ENCODE assay signal across 32 cellular contexts in genomic region chr5:175102717-175103116, GRCh38.
DNase-seq lines count a peak whose midpoint lies in the region; ATAC-seq, FAIRE-seq and TF ChIP-seq lines count a peak whose summit lies in the region.
"Had no signal": no experiment of that assay in that cellular context is flagged by ENCODE, and none has a peak within 500 bp of the region (broad histone marks: within the 10 kb centered on the region; RNA-seq: fewer than 3 reads in every experiment).

No MANE protein-coding gene starts in this region.

- H3K9me3 ChIP-seq in HEK293 (ENCODE audit: control insufficient read depth, insufficient read depth, low read depth, low read length) (no peaks in the 10 kb centered on the region), K562 (replicated peaks; ENCODE audit: control insufficient read depth, insufficient read depth, low read depth, low read length) (no peaks in the 10 kb centered on the region), H1 (ENCODE audit: insufficient read depth in 2 of 2, low read depth in 1 of 2, low read length in 1 of 2) (no peaks in the 10 kb centered on the region)
- H3K9me3 ChIP-seq: A549; BE2C; BLaER1; BLaER1 treated with 17β-estradiol and CSF1 and Interleukin-3, amounts not matched to agents 10 nM and 100 nM; Caco-2 had no signal

- H3K4me2 ChIP-seq in K562 (ENCODE audit: insufficient read depth, low read length) (no peak overlapping the region), H1 (ENCODE audit: insufficient read depth in 1 of 2, low read depth in 2 of 2, low read length in 2 of 2) (no peak overlapping the region)
- H3K4me2 ChIP-seq: A549; BLaER1; BLaER1 treated with 17β-estradiol and CSF1 and Interleukin-3, amounts not matched to agents 10 nM and 100 nM had no signal

- TF ChIP-seq CTCF in HEK293 (tag by site-specific recombination; IDR thresholded peaks at IDR 0.05) = no peak
- no peak for TF ChIP-seq CTCF in K562 (IDR thresholded peaks at IDR 0.05 in 2 of 3, conservative IDR thresholded peaks at IDR 0.05 in 1 of 3; ENCODE audit: insufficient read depth in 2 of 3, low read depth in 1 of 3, low read length in 3 of 3)
- no peak for TF ChIP-seq CTCF in H1 (IDR thresholded peaks at IDR 0.05; ENCODE audit: control extremely low read depth in 1 of 3, insufficient read depth in 1 of 3, low read depth in 1 of 3, low read length in 3 of 3)
- TF ChIP-seq CTCF in brain microvascular endothelial cell (IDR thresholded peaks at IDR 0.05; ENCODE audit: low read depth, low read length, missing control alignments) = no peak

- no peak overlapping the region for H2BK15ac ChIP-seq in H1 (ENCODE audit: low read length)

- H3K9me1 ChIP-seq in K562 (ENCODE audit: control insufficient read depth, insufficient read depth, low read length) = no peaks in the 10 kb centered on the region

- ATAC-seq in K562 (no peak), HG02610 (IDR thresholded peaks at IDR 0.05; ENCODE audit: unreplicated experiment) (no peak)
- ATAC-seq: A549; CD8-positive, alpha-beta T cell had no signal

- TF ChIP-seq EP300 in K562 (IDR thresholded peaks at IDR 0.05; ENCODE audit: low read length) = no peak
- no peak for TF ChIP-seq EP300 in H1 (IDR thresholded peaks at IDR 0.05; ENCODE audit: borderline replicate concordance in 1 of 2, low read depth in 2 of 2, low read length in 2 of 2)

- intact Hi-C loops in K562 (cut with micrococcal nuclease) = no loop called here

- no peaks in the 10 kb centered on the region for H3K36me3 ChIP-seq in HEK293 (ENCODE audit: control insufficient read depth in 2 of 2, insufficient read depth in 1 of 2, low read length in 2 of 2)
- no peaks in the 10 kb centered on the region for H3K36me3 ChIP-seq in K562 (ENCODE audit: control insufficient read depth, insufficient read depth, low read length)
- no peaks in the 10 kb centered on the region for H3K36me3 ChIP-seq in H1 (ENCODE audit: control insufficient read depth in 2 of 4, insufficient read depth in 4 of 4, low read length in 3 of 4)
- H3K36me3 ChIP-seq in brain microvascular endothelial cell (replicated peaks) = no peaks in the 10 kb centered on the region
- H3K36me3 ChIP-seq: BE2C; BLaER1; BLaER1 treated with 17β-estradiol and CSF1 and Interleukin-3, amounts not matched to agents 10 nM and 100 nM had no signal

- TF ChIP-seq POLR2A in K562 (conservative IDR thresholded peaks at IDR 0.05) (no peak), H1 (IDR thresholded peaks at IDR 0.05; ENCODE audit: control extremely low read depth in 1 of 2, low read depth in 2 of 2, low read length in 2 of 2) (no peak)

- no peak overlapping the region for H3K4me3 ChIP-seq in HEK293 (ENCODE audit: low read depth, low read length)
- H3K4me3 ChIP-seq in K562 = no peak overlapping the region
- H3K4me3 ChIP-seq in H1 (ENCODE audit: extremely low read depth in 1 of 4, insufficient read depth in 2 of 4, low read depth in 3 of 4, low read length in 4 of 4) = no peak overlapping the region
- no peak overlapping the region for H3K4me3 ChIP-seq in brain microvascular endothelial cell (ENCODE audit: low read depth, low read length)
- H3K4me3 ChIP-seq: A549; BLaER1; BLaER1 treated with 17β-estradiol and CSF1 and Interleukin-3, amounts not matched to agents 10 nM and 100 nM had no signal

- no peak overlapping the region for H3K14ac ChIP-seq in H1 (ENCODE audit: insufficient read length)

- no peak overlapping the region for H2BK12ac ChIP-seq in H1 (ENCODE audit: low read depth, low read length)

- no peak overlapping the region for H2AK5ac ChIP-seq in H1 (ENCODE audit: low read depth, low read length)

- H3K23me2 ChIP-seq in H1 (ENCODE audit: low read depth, low read length) = peaks cover 3% of the 10 kb centered on the region; the same call in 1 of the 2 replicates

- POLR2A ChIA-PET in HEK293 (lab: Yijun Ruan, JAX) = no interaction called here
- POLR2A ChIA-PET in K562 (lab: Yijun Ruan, JAX) = no interaction called here
- POLR2A ChIA-PET in H1 (lab: Charles Lee; ENCODE audit: partially characterized antibody) = no interaction called here

- no peak overlapping the region for H2BK5ac ChIP-seq in H1 (ENCODE audit: low read depth, low read length)

- no peak overlapping the region for H2AFZ ChIP-seq in K562 (ENCODE audit: low read depth, low read length)
- H2AFZ ChIP-seq in H1 (ENCODE audit: low read length) = no peak overlapping the region

- no peaks in the 10 kb centered on the region for H4K20me1 ChIP-seq in K562 (replicated peaks; ENCODE audit: control insufficient read depth, insufficient read depth, low read length)
- peaks cover 0 to 3% of the 10 kb centered on the region in 2 experiments for H4K20me1 ChIP-seq in H1 (replicated peaks in 1 of 2; ENCODE audit: control insufficient read depth in 1 of 2, insufficient read depth in 2 of 2, low read length in 2 of 2)
- H4K20me1 ChIP-seq: BLaER1; BLaER1 treated with 17β-estradiol and CSF1 and Interleukin-3, amounts not matched to agents 10 nM and 100 nM had no signal

- no peak overlapping the region for H2BK120ac ChIP-seq in H1 (replicated peaks; ENCODE audit: low read depth, low read length)

- no peak for TF ChIP-seq RAD21 in K562 (CRISPR knock-in tag; conservative IDR thresholded peaks at IDR 0.05 in 1 of 2, IDR thresholded peaks at IDR 0.05 in 1 of 2)
- TF ChIP-seq RAD21 in H1 (IDR thresholded peaks at IDR 0.05 in 1 of 2, conservative IDR thresholded peaks at IDR 0.05 in 1 of 2; ENCODE audit: low read depth in 2 of 2, low read length in 2 of 2) = no peak

- H4K8ac ChIP-seq in H1 (ENCODE audit: extremely low read depth, insufficient read depth, low read length) = no peak overlapping the region

- CTCF ChIA-PET in HEK293 (lab: Yijun Ruan, JAX) (no interaction called here), K562 (lab: Yijun Ruan, JAX; ENCODE audit: low intra/inter-chr PET ratio) (no interaction called here), H1 (lab: Charles Lee; ENCODE audit: partially characterized antibody) (no interaction called here)

- H2BK20ac ChIP-seq in H1 (ENCODE audit: low read length) = no peak overlapping the region

- BruUV-seq in K562 (replicated peaks; lab: Mats Ljungman, UMichigan) = no TSS peak

- peak overlapping the region; percentile 73 for H3K56ac ChIP-seq in H1 (replicated peaks; ENCODE audit: insufficient read length, low read depth, low read length)

- H3K79me2 ChIP-seq in K562 (ENCODE audit: control insufficient read depth, insufficient read depth, low read length) (no peaks in the 10 kb centered on the region), H1 (ENCODE audit: control insufficient read depth in 1 of 2, insufficient read depth in 2 of 2, low read length in 2 of 2) (no peaks in the 10 kb centered on the region)

- FAIRE-seq in K562 (lab: Jason Lieb, UNC) (no peak), H1 (lab: Jason Lieb, UNC) (no peak)
- FAIRE-seq: A549, D721Med had no signal

- in situ Hi-C loops in K562 (cut with MboI) (no loop called here), brain microvascular endothelial cell (cut with HindIII; ENCODE audit: low pct_ligation_motif_present, low sequenced_read_pairs) (no loop called here)

- H3K18ac ChIP-seq in H1 (ENCODE audit: extremely low read depth, low read length) = no peak overlapping the region

- no peak overlapping the region for H3K4ac ChIP-seq in H1 (replicated peaks; ENCODE audit: insufficient read length, low read depth, low read length)

- H3K27ac ChIP-seq in HEK293 (ENCODE audit: extremely low read depth, low read depth, low read length) = no peak overlapping the region
- no peak overlapping the region for H3K27ac ChIP-seq in K562 (ENCODE audit: extremely low read depth, low read depth, low read length)
- no peak overlapping the region for H3K27ac ChIP-seq in H1 (ENCODE audit: low read depth, low read length)
- no peak overlapping the region for H3K27ac ChIP-seq in brain microvascular endothelial cell
- H3K27ac ChIP-seq: 22Rv1; A549; BLaER1; BLaER1 treated with 17β-estradiol and CSF1 and Interleukin-3, amounts not matched to agents 10 nM and 100 nM; C4-2B had no signal

- H3K9ac ChIP-seq in K562 (ENCODE audit: insufficient read depth in 1 of 2, low read depth in 2 of 2, low read length in 2 of 2) (no peak overlapping the region), H1 (replicated peaks in 1 of 4; ENCODE audit: extremely low read depth in 1 of 4, low read depth in 3 of 4, low read length in 3 of 4) (no peak overlapping the region)
- H3K9ac ChIP-seq: BLaER1; BLaER1 treated with 17β-estradiol and CSF1 and Interleukin-3, amounts not matched to agents 10 nM and 100 nM had no signal

- H4K5ac ChIP-seq in H1 (ENCODE audit: insufficient read length, low read depth, low read length) = no peak overlapping the region

- H3K79me1 ChIP-seq in H1 (ENCODE audit: low read depth, low read length) = no peaks in the 10 kb centered on the region

- peaks cover 0 to 4% of the 10 kb centered on the region in 2 experiments; a peak in 1 of 5 replicates for H3K27me3 ChIP-seq in K562 (ENCODE audit: control insufficient read depth in 2 of 2, insufficient read depth in 2 of 2, low read length in 2 of 2)
- no peaks in the 10 kb centered on the region for H3K27me3 ChIP-seq in H1 (replicated peaks in 1 of 4; ENCODE audit: control insufficient read depth in 3 of 4, extremely low read depth in 1 of 4, insufficient read depth in 3 of 4, low read length in 3 of 4)
- H3K27me3 ChIP-seq in brain microvascular endothelial cell (replicated peaks) = no peaks in the 10 kb centered on the region
- H3K27me3 ChIP-seq: BE2C; BLaER1; BLaER1 treated with 17β-estradiol and CSF1 and Interleukin-3, amounts not matched to agents 10 nM and 100 nM had no signal

- H3K4me1 ChIP-seq in HEK293 (ENCODE audit: control insufficient read depth, insufficient read depth, low read length) (0 out of 2 replicates have a peak, but pooled peaks cover 4% of the 10 kb centered on the region), K562 (replicated peaks in 1 of 2; ENCODE audit: control insufficient read depth in 2 of 2, insufficient read depth in 2 of 2, low read length in 2 of 2) (no peaks in the 10 kb centered on the region), H1 (replicated peaks in 1 of 4; ENCODE audit: control insufficient read depth in 3 of 4, insufficient read depth in 4 of 4, low read length in 3 of 4) (no peaks in the 10 kb centered on the region)
- H3K4me1 ChIP-seq: A549, BE2C, BLaER1, Caco-2 had no signal

- no peak overlapping the region for H3K23ac ChIP-seq in H1 (ENCODE audit: insufficient read length)

- DNase-seq in K562 (ENCODE audit: extremely low read depth in 1 of 4, low spot score in 3 of 4) = no peak
- no peak for DNase-seq in H1 (ENCODE audit: low read depth in 1 of 2, low spot score in 2 of 2)
- no peak for DNase-seq in brain microvascular endothelial cell
- DNase-seq in GM19240 (ENCODE audit: insufficient read length, low spot score) = no peak
- DNase-seq: 8988T; ACHN; AML-193; BE2C; C1 segment of cervical spinal cord; Caco-2; Calu3; CD4-positive, alpha-beta memory T cell; CD4-positive, alpha-beta T cell; CD4-positive, CD25-positive, alpha-beta regulatory T cell; CD8-positive, alpha-beta memory T cell; CD8-positive, alpha-beta T cell; COR-L47; DMS 273 treated with DMSO at 0.1 percent for 48 hours; DMS153; DMS53; DMS79; DMS79 treated with DMSO at 0.1 percent for 48 hours; DND-41; EL had no signal

- H4K91ac ChIP-seq in H1 (replicated peaks; ENCODE audit: insufficient read length, low read length) = no peak overlapping the region

TF ChIP-seq in HEK293, 187 proteins besides CTCF, POLR2A, EP300 and RAD21 (continues in another document):
- peak; percentile 99 for TF ChIP-seq ZBTB17 (tag by site-specific recombination; IDR thresholded peaks at IDR 0.05)

TF ChIP-seq in H1, 55 proteins besides CTCF, POLR2A, EP300 and RAD21 (continues in another document):
- TF ChIP-seq SIN3A (conservative IDR thresholded peaks at IDR 0.05 in 1 of 2, IDR thresholded peaks at IDR 0.05 in 1 of 2; ENCODE audit: low read depth in 1 of 2, low read length in 2 of 2) = no peak

Comparison
In these comparisons a context has a peak if more than half of its experiments do, and no peak if none do; other contexts are left out.
1. Of the 44 proteins assayed by ChIP-seq in both K562 and HEK293: peak only in K562: none; only in HEK293: ZBTB17; in both: none; in neither: 43.